In the genomic region with DNA sequence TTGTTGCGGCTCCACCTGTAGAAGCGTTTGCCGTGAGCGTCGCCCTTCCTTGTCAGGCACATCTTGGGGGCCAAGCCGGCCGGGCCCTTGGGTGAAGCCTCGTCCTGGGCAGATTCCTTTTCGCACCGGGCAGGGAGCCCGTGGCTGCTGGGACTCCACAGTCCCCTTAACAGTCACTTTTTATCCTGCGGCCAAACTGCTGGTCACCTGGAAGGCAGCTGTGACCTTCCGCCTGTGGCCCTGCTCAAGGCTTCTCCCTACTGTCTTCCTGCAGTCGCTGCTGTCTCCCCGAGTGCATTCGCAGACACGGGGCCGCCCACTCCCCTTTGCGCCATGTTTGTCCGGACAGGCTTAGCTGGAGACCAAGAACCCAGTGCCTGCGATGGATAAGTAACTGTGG, we compare ENCODE assay signal across 28 cellular contexts. TPM values are rescaled to one million over a fixed set of nuclear protein-coding genes. Genes with fewer than 3 reads are reported as not detected.
A peak's percentile ranks its signal among the peaks of the same experiment; 100 is the strongest.
DNase-seq lines count a peak whose midpoint lies in the region; ATAC-seq, FAIRE-seq and TF ChIP-seq lines count a peak whose summit lies in the region.
"Had no signal": no experiment of that assay in that cellular context is flagged by ENCODE, and none has a peak within 500 bp of the region (broad histone marks: within the 10 kb centered on the region; RNA-seq: fewer than 3 reads in every experiment).

No MANE protein-coding gene starts in this region.

- CTCF ChIA-PET in activated naive CD4-positive, alpha-beta T cell treated with anti-CD3 and anti-CD28 coated beads for 36 hours (lab: Charles Lee) = no interaction called here
- CTCF ChIA-PET in Caco-2 (lab: Charles Lee) = no interaction called here

- no peaks in the 10 kb centered on the region for H3K79me2 ChIP-seq in neural progenitor cell (ENCODE audit: low read depth)

- H3K27ac ChIP-seq in neural progenitor cell (no peak overlapping the region), uterus (no peak overlapping the region), suprapubic skin (no peak overlapping the region)
- H3K27ac ChIP-seq: brain microvascular endothelial cell, gastroesophageal sphincter, Peyer's patch, testis, VCaP had no signal

- H3F3A ChIP-seq in neural progenitor cell (ENCODE audit: low read depth) = peaks cover 38% of the 10 kb centered on the region

- ATAC-seq in activated naive CD4-positive, alpha-beta T cell treated with anti-CD3 and anti-CD28 coated beads, Interleukin-2, amount 50 U/mL, for 72 hours = no peak
- ATAC-seq: activated CD4-positive, alpha-beta T cell treated with anti-CD3 and anti-CD28 coated beads for 36 hours; gastroesophageal sphincter; left lobe of liver had no signal

- TF ChIP-seq CTCF in Caco-2 (IDR thresholded peaks at IDR 0.05; ENCODE audit: insufficient read depth in 1 of 2, low read depth in 1 of 2, low read length in 1 of 2, severe bottlenecking in 1 of 2, unreplicated experiment in 1 of 2) (no peak), chondrocyte (IDR thresholded peaks at IDR 0.05) (no peak), neural progenitor cell (IDR thresholded peaks at IDR 0.05) (no peak), uterus (IDR thresholded peaks at IDR 0.05) (no peak), suprapubic skin (IDR thresholded peaks at IDR 0.05) (no peak)

- H3K4me3 ChIP-seq in Caco-2 (ENCODE audit: low read depth, low read length) (no peak overlapping the region), neural progenitor cell (no peak overlapping the region), uterus (no peak overlapping the region), suprapubic skin (no peak overlapping the region)
- H3K4me3 ChIP-seq: gastroesophageal sphincter, Peyer's patch had no signal

- H3K9ac ChIP-seq in neural progenitor cell = no peak overlapping the region

- H3K9me3 ChIP-seq in Caco-2 (no peaks in the 10 kb centered on the region), neural progenitor cell (ENCODE audit: low read depth) (no peaks in the 10 kb centered on the region), uterus (peaks cover 0 to 8% of the 10 kb centered on the region in 2 donors), suprapubic skin (no peaks in the 10 kb centered on the region)
- H3K9me3 ChIP-seq: Peyer's patch, testis had no signal

- 0 out of 2 replicates have a peak, but pooled peaks cover 3% of the 10 kb centered on the region for H3K36me3 ChIP-seq in Caco-2 (ENCODE audit: control insufficient read depth, insufficient read depth, low read length)
- H3K36me3 ChIP-seq in neural progenitor cell = no peaks in the 10 kb centered on the region
- H3K36me3 ChIP-seq in uterus = no peaks in the 10 kb centered on the region
- H3K36me3 ChIP-seq in suprapubic skin = peaks cover 63% of the 10 kb centered on the region

- no peaks in the 10 kb centered on the region for H4K20me1 ChIP-seq in neural progenitor cell (ENCODE audit: low read depth)

- TF ChIP-seq EP300 in suprapubic skin (IDR thresholded peaks at IDR 0.05) = no peak

- peaks cover 15 to 25% of the 10 kb centered on the region in 2 donors for H3K36me3 Mint-ChIP-seq in activated naive CD4-positive, alpha-beta T cell treated with anti-CD3 and anti-CD28 coated beads, Interleukin-2, amount 50 U/mL, for 72 hours
- H3K36me3 Mint-ChIP-seq in activated naive CD4-positive, alpha-beta T cell treated with anti-CD3 and anti-CD28 coated beads for 36 hours (ENCODE audit: low read depth) = peaks cover 26% of the 10 kb centered on the region
- H3K36me3 Mint-ChIP-seq in Caco-2 (ENCODE audit: insufficient read depth, unreplicated experiment) = peaks cover 83% of the 10 kb centered on the region
- H3K36me3 Mint-ChIP-seq in chondrocyte (ENCODE audit: low read depth) = peaks cover 38% of the 10 kb centered on the region
- H3K36me3 Mint-ChIP-seq in neural progenitor cell = peaks cover 62% of the 10 kb centered on the region

- POLR2A ChIA-PET in Caco-2 (lab: Charles Lee) = no interaction called here

- FAIRE-seq in urothelium cell line (lab: Jason Lieb, UNC) = no peak
- FAIRE-seq: A204.1 had no signal

- H3K4me1 Mint-ChIP-seq in activated naive CD4-positive, alpha-beta T cell treated with anti-CD3 and anti-CD28 coated beads for 36 hours (ENCODE audit: low read depth) = peaks cover 4% of the 10 kb centered on the region
- H3K4me1 Mint-ChIP-seq in Caco-2 (ENCODE audit: low read depth, unreplicated experiment) (peaks cover 8% of the 10 kb centered on the region), chondrocyte (ENCODE audit: low read depth) (peaks cover 16% of the 10 kb centered on the region), neural progenitor cell (peaks cover 9% of the 10 kb centered on the region)

- H2AFZ ChIP-seq in neural progenitor cell (replicated peaks) = no peak overlapping the region

- intact Hi-C loops in activated naive CD4-positive, alpha-beta T cell treated with anti-CD3 and anti-CD28 coated beads for 36 hours (cut with micrococcal nuclease) = no loop called here
- intact Hi-C loops in Caco-2 (cut with micrococcal nuclease; ENCODE audit: unreplicated experiment) = no loop called here
- intact Hi-C loops in uterus (cut with DNase I; ENCODE audit: low total_unique reads) = no loop called here

- H3K9me3 Mint-ChIP-seq in activated naive CD4-positive, alpha-beta T cell treated with anti-CD3 and anti-CD28 coated beads, Interleukin-2, amount 50 U/mL, for 72 hours = no peaks in the 10 kb centered on the region
- H3K9me3 Mint-ChIP-seq in activated naive CD4-positive, alpha-beta T cell treated with anti-CD3 and anti-CD28 coated beads for 36 hours = no peaks in the 10 kb centered on the region
- H3K9me3 Mint-ChIP-seq in Caco-2 (ENCODE audit: unreplicated experiment) = peaks cover 20% of the 10 kb centered on the region
- no peaks in the 10 kb centered on the region for H3K9me3 Mint-ChIP-seq in chondrocyte (ENCODE audit: low read depth)
- H3K9me3 Mint-ChIP-seq in neural progenitor cell = peaks cover 41% of the 10 kb centered on the region
- H3K9me3 Mint-ChIP-seq: IgD-negative memory B cell, immature natural killer cell had no signal

- H3K27me3 Mint-ChIP-seq in activated naive CD4-positive, alpha-beta T cell treated with anti-CD3 and anti-CD28 coated beads for 36 hours (ENCODE audit: low read depth) = no peaks in the 10 kb centered on the region
- H3K27me3 Mint-ChIP-seq in Caco-2 (ENCODE audit: insufficient read depth, unreplicated experiment) = no peaks in the 10 kb centered on the region
- H3K27me3 Mint-ChIP-seq in chondrocyte (ENCODE audit: low read depth) = no peaks in the 10 kb centered on the region
- peaks cover 29% of the 10 kb centered on the region for H3K27me3 Mint-ChIP-seq in neural progenitor cell (ENCODE audit: insufficient read depth, low read depth)
- H3K27me3 Mint-ChIP-seq: activated CD4-positive, alpha-beta T cell treated with anti-CD3 and anti-CD28 coated beads for 36 hours; IgD-negative memory B cell had no signal

- no peak for TF ChIP-seq POLR2A in uterus (IDR thresholded peaks at IDR 0.05)
- no peak for TF ChIP-seq POLR2A in suprapubic skin (IDR thresholded peaks at IDR 0.05)

- DNase-seq in activated naive CD4-positive, alpha-beta T cell treated with anti-CD3 and anti-CD28 coated beads, Interleukin-2, amount 50 U/mL, for 72 hours (ENCODE audit: low spot score in 2 of 2) = no peak
- no peak for DNase-seq in activated naive CD4-positive, alpha-beta T cell treated with anti-CD3 and anti-CD28 coated beads for 36 hours
- DNase-seq in Caco-2 = no peak
- DNase-seq in chondrocyte (ENCODE audit: low spot score) = peak; percentile 72
- no peak for DNase-seq in neural progenitor cell (ENCODE audit: low spot score)
- no peak for DNase-seq in urothelium cell line (ENCODE audit: low spot score)
- DNase-seq in uterus = no peak
- DNase-seq in suprapubic skin (ENCODE audit: low spot score in 2 of 2) = no peak
- DNase-seq: activated CD4-positive, alpha-beta T cell treated with anti-CD3 and anti-CD28 coated beads for 36 hours; activated gamma-delta T cell treated with Interleukin-2 at 50 U/mL for 16 hours; activated T-cell treated with anti-CD3 and anti-CD28 coated beads for 4 hours; brain microvascular endothelial cell; immature natural killer cell; mesendoderm; NCI-H1048; NCI-H1694; NCI-H446; NCI-H774; Peyer's patch; stimulated activated CD4-positive, alpha-beta T cell treated with anti-CD3 and anti-CD28 coated beads, Interleukin-4, amount 100 ng/mL, for 4 hours; T1000; testis had no signal

- 93% methylated on average over 20 of the region's 21 CpGs for WGBS in suprapubic skin

- BruUV-seq in Caco-2 (replicated peaks; lab: Mats Ljungman, UMichigan) = no TSS peak

- no peaks in the 10 kb centered on the region for H3K27me3 ChIP-seq in Caco-2 (replicated peaks; ENCODE audit: control insufficient read depth, insufficient read depth, low read length)
- H3K27me3 ChIP-seq in neural progenitor cell = no peaks in the 10 kb centered on the region
- H3K27me3 ChIP-seq in uterus = no peaks in the 10 kb centered on the region
- no peaks in the 10 kb centered on the region for H3K27me3 ChIP-seq in suprapubic skin
- H3K27me3 ChIP-seq: brain microvascular endothelial cell, gastroesophageal sphincter, Peyer's patch, testis had no signal

- H3K4me2 ChIP-seq in neural progenitor cell = no peak overlapping the region

- H3K4me1 ChIP-seq in Caco-2 (no peaks in the 10 kb centered on the region), neural progenitor cell (no peaks in the 10 kb centered on the region), uterus (no peaks in the 10 kb centered on the region), suprapubic skin (peaks cover 5% of the 10 kb centered on the region)
- H3K4me1 ChIP-seq: Peyer's patch, testis had no signal

- H3K27ac Mint-ChIP-seq in activated naive CD4-positive, alpha-beta T cell treated with anti-CD3 and anti-CD28 coated beads, Interleukin-2, amount 50 U/mL, for 72 hours = peak overlapping the region; percentile 29 to 68
- no peak overlapping the region for H3K27ac Mint-ChIP-seq in activated naive CD4-positive, alpha-beta T cell treated with anti-CD3 and anti-CD28 coated beads for 36 hours
- H3K27ac Mint-ChIP-seq in Caco-2 (ENCODE audit: unreplicated experiment) (peak overlapping the region; percentile 31), chondrocyte (ENCODE audit: unreplicated experiment) (no peak overlapping the region), neural progenitor cell (no peak overlapping the region)
- H3K27ac Mint-ChIP-seq: IgD-negative memory B cell had no signal

- H3K4me3 Mint-ChIP-seq in activated naive CD4-positive, alpha-beta T cell treated with anti-CD3 and anti-CD28 coated beads for 36 hours = no peak overlapping the region
- no peak overlapping the region for H3K4me3 Mint-ChIP-seq in Caco-2 (ENCODE audit: unreplicated experiment)
- H3K4me3 Mint-ChIP-seq in chondrocyte (ENCODE audit: unreplicated experiment) = no peak overlapping the region
- peak overlapping the region; percentile 30 for H3K4me3 Mint-ChIP-seq in neural progenitor cell
- H3K4me3 Mint-ChIP-seq: activated CD4-positive, alpha-beta T cell treated with anti-CD3 and anti-CD28 coated beads for 36 hours; CD14-positive monocyte; IgD-negative memory B cell; immature natural killer cell had no signal

RNA-seq across cellular contexts. Expression of a gene that starts 55.0 kb away (rescaled TPM):
- 10 to 100 TPM; 23.0 to 25.9 TPM for total RNA-seq in activated naive CD4-positive, alpha-beta T cell treated with anti-CD3 and anti-CD28 coated beads, Interleukin-2, amount 50 U/mL, for 72 hours
- total RNA-seq in activated naive CD4-positive, alpha-beta T cell treated with anti-CD3 and anti-CD28 coated beads for 36 hours = 10 to 100 TPM; 24.7 to 25.9 TPM
- total RNA-seq in Caco-2 (2022) = 36.6 and 38.0 TPM in 2 replicates
- 54.1 to 60.8 TPM (median 55.4 TPM) in 3 replicates for total RNA-seq in chondrocyte
- 44.7 and 59.1 TPM in 2 replicates for total RNA-seq in neural progenitor cell (ENCODE audit: low replicate concordance)
- total RNA-seq in uterus = 10 to 100 TPM; 17.7 to 80.6 (median 53.4) TPM
- 100 to 1,000 TPM in 1 of 4 donors, 10 to 100 TPM in 3; 59.7 to 152 (median 71.2) TPM for total RNA-seq in suprapubic skin

Comparison
In these comparisons a context has a peak if more than half of its experiments do, and no peak if none do; other contexts are left out.
1. H3K27ac Mint-ChIP-seq: peak in activated naive CD4-positive, alpha-beta T cell treated with anti-CD3 and anti-CD28 coated beads, Interleukin-2, amount 50 U/mL, for 72 hours (2 of 2) and Caco-2 (single experiment); none in activated naive CD4-positive, alpha-beta T cell treated with anti-CD3 and anti-CD28 coated beads for 36 hours (single experiment), chondrocyte (single experiment) and neural progenitor cell (single experiment).